11 cellular contexts compared by ENCODE assay signal in the genomic region with DNA sequence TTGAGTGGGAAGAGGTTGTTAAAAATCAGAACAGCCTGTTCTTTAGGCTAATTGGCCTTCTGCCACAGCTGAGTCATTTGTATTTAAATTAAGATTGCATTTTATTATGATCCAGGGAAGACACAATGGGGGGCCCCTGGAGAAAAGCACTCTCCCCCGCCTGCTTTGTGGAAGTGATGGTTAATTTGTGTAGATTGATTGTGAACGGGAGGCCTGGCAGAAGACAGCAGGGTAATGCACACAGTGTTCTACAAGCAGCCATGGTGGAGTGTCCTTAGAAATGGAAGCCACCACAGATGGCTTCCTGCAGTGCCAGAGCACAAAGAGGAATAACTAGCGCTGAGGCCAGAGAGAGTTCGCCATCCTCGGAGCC. TPM values are rescaled to one million over a fixed set of nuclear protein-coding genes. Genes with fewer than 3 reads are reported as not detected.
DNase-seq lines count a peak whose midpoint lies in the region; ATAC-seq and TF ChIP-seq lines count a peak whose summit lies in the region.
"Had no signal": no experiment of that assay in that cellular context is flagged by ENCODE, and none has a peak within 500 bp of the region (broad histone marks: within the 10 kb centered on the region; RNA-seq: fewer than 3 reads in every experiment).

No MANE protein-coding gene starts in this region.

- no peak for ATAC-seq in sciatic nerve

- H3K9me3 ChIP-seq in HAP-1, result no peaks in the 10 kb centered on the region
- no peaks in the 10 kb centered on the region for H3K9me3 ChIP-seq in BE2C
- H3K9me3 ChIP-seq: SJCRH30 had no signal

- no peaks in the 10 kb centered on the region for H3K36me3 ChIP-seq in HAP-1 (replicated peaks)
- H3K36me3 ChIP-seq in BE2C, result peaks cover 4% of the 10 kb centered on the region; the same call in 1 of the 2 replicates
- H3K36me3 ChIP-seq: SJCRH30 had no signal

- intact Hi-C loops in sciatic nerve (cut with DNase I), result no loop called here

- in situ Hi-C loops in HAP-1 (cut with MboI; ENCODE audit: low sequenced_read_pairs), result no loop called here

- no peaks in the 10 kb centered on the region for H3K27me3 ChIP-seq in HAP-1 (ENCODE audit: low read depth)
- no peaks in the 10 kb centered on the region for H3K27me3 ChIP-seq in BE2C

- TF ChIP-seq CTCF in BE2C (IDR thresholded peaks at IDR 0.05; ENCODE audit: low read depth, low read length), result no peak

- peaks cover 13% of the 10 kb centered on the region for H3K4me1 ChIP-seq in HAP-1
- peaks cover 19% of the 10 kb centered on the region for H3K4me1 ChIP-seq in BE2C
- H3K4me1 ChIP-seq: SJCRH30 had no signal

- DNase-seq in HAP-1 (ENCODE audit: low spot score in 2 of 2) (peak; percentile 85 to 91), NCI-H2107 treated with DMSO at 0.1 percent for 48 hours (lab: John Stamatoyannopoulos, UW; ENCODE audit: unreplicated experiment) (peak; percentile 53), dermis blood vessel endothelial cell (peak; percentile 33), sciatic nerve (ENCODE audit: low spot score) (peak; percentile 32), BE2C (no peak)
- DNase-seq in central memory CD4-positive, alpha-beta T cell, result no peak
- no peak for DNase-seq in activated naive CD4-positive, alpha-beta T cell (lab: John Stamatoyannopoulos, UW)
- DNase-seq: activated CD4-positive, CD25-positive, alpha-beta regulatory T cell treated with anti-CD3 and anti-CD28 coated beads, Interleukin-2, amount 50 U/mL, for 72 hours; activated gamma-delta T cell; SJCRH30; stimulated activated CD4-positive, alpha-beta T cell treated with anti-CD3 and anti-CD28 coated beads, Interleukin-2, amount 100 ng/mL, for 24 hours had no signal

- H3K4me3 ChIP-seq in HAP-1 (no peak overlapping the region), BE2C (ENCODE audit: low read depth, low read length) (no peak overlapping the region)
- H3K4me3 ChIP-seq: SJCRH30 had no signal

RNA-seq across cellular contexts. Expression of gene RAMP1, which starts 19.6 kb away (rescaled TPM):
- total RNA-seq in dermis blood vessel endothelial cell (0.85 TPM in 1 of 2 replicates, not detected in the other), sciatic nerve (26.3 TPM)
- polyA plus RNA-seq in BE2C (2012; ENCODE audit: insufficient read depth, insufficient read length, low read depth), result 63.1 TPM
- total RNA-seq: SJCRH30 had no signal

Comparison
In these comparisons a context has a peak if more than half of its experiments do, and no peak if none do; other contexts are left out.
1. DNase-seq: peak in HAP-1 (2 of 2), NCI-H2107 treated with DMSO at 0.1 percent for 48 hours (single experiment), dermis blood vessel endothelial cell (single experiment) and sciatic nerve (single experiment); none in BE2C (single experiment), central memory CD4-positive, alpha-beta T cell (single experiment) and activated naive CD4-positive, alpha-beta T cell (0 of 4).
2. RNA of gene RAMP1, which starts 19.6 kb away (total RNA-seq): 26.3 TPM in sciatic nerve (single experiment); 0.85 TPM in dermis blood vessel endothelial cell; every median in the first group is over 10 times any median in the second.